In the genomic region with DNA sequence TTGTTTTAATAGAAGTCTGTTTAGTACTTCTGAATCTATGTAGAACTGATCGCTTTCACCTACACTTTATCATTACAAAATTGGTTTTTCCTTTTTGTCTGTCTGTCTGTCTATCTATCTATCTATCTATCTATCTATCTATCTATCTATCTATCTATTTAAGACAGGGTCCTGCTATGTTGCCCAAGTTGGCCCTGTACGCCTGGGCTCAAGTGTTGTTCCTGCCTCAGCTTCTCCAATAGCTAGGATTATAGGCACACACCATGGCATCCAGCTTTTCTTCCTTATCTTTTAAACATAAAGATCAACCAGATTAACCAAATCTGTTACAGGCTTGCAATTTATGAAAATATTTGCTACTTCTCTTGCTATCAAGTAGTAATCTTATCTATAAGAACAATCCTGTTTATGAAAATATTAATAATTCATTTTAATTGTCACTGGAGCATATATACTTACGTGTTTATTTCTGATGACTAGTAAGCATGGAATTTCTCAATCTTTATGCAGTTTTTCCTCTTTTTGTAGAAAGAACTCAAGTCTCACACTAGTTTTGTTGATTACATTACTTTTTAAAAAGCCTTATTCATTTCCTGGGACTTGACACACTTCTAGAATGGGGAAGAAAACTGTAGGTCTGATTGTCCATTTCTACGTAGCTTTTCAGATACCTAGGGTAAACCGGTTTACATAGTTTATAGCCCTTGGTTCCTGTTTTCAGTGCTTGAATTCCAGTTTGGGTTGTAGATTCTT, we compare ENCODE assay signal across 17 cellular contexts. TPM values are rescaled to one million over a fixed set of nuclear protein-coding genes. Genes with fewer than 3 reads are reported as not detected.
DNase-seq lines count a peak whose midpoint lies in the region; ATAC-seq, FAIRE-seq and TF ChIP-seq lines count a peak whose summit lies in the region.
"Had no signal": no experiment of that assay in that cellular context is flagged by ENCODE, and none has a peak within 500 bp of the region (broad histone marks: within the 10 kb centered on the region; RNA-seq: fewer than 3 reads in every experiment).

No MANE protein-coding gene starts in this region.

- H3K27me3 ChIP-seq in astrocyte (ENCODE audit: insufficient read depth, low read length) (no peaks in the 10 kb centered on the region), right atrium auricular region (no peaks in the 10 kb centered on the region), subcutaneous abdominal adipose tissue (ENCODE audit: control insufficient read depth in 5 of 5, insufficient read depth in 4 of 5, low read length in 5 of 5) (no peaks in the 10 kb centered on the region)

- H3K9ac ChIP-seq in astrocyte (ENCODE audit: low read length) (no peak overlapping the region), subcutaneous abdominal adipose tissue (ENCODE audit: low read length in 5 of 5) (no peak overlapping the region)
- H3K9ac ChIP-seq: KMS-11 had no signal

- H3K4me3 Mint-ChIP-seq in astrocyte (ENCODE audit: unreplicated experiment), result no peak overlapping the region
- H3K4me3 Mint-ChIP-seq: immature natural killer cell, WTC11 had no signal

- FAIRE-seq in astrocyte (lab: Jason Lieb, UNC), result no peak
- FAIRE-seq: colon had no signal

- H3K79me2 ChIP-seq in astrocyte (ENCODE audit: insufficient read depth, low read length), result peaks cover 76% of the 10 kb centered on the region

- H3K4me3 ChIP-seq in NB4 (ENCODE audit: low read depth, low read length) (no peak overlapping the region), astrocyte (ENCODE audit: insufficient read depth, low read depth, low read length) (no peak overlapping the region), right atrium auricular region (no peak overlapping the region), subcutaneous abdominal adipose tissue (ENCODE audit: low read depth in 1 of 5, low read length in 5 of 5) (no peak overlapping the region)
- H3K4me3 ChIP-seq: thoracic aorta had no signal

- TF ChIP-seq CTCF in NB4 (IDR thresholded peaks at IDR 0.05; ENCODE audit: low read depth, low read length) (no peak), astrocyte (IDR thresholded peaks at IDR 0.05; ENCODE audit: insufficient read depth, low read depth, low read length) (no peak), right atrium auricular region (IDR thresholded peaks at IDR 0.05) (no peak)

- ATAC-seq in HG03565 (IDR thresholded peaks at IDR 0.05; ENCODE audit: unreplicated experiment), result no peak
- ATAC-seq in HG02938 (IDR thresholded peaks at IDR 0.05; ENCODE audit: unreplicated experiment), result no peak
- ATAC-seq: activated naive CD4-positive, alpha-beta T cell treated with anti-CD3 and anti-CD28 coated beads, Interleukin-2, amount 50 U/mL, for 72 hours; WTC11 had no signal

- H3K27ac Mint-ChIP-seq in astrocyte (ENCODE audit: unreplicated experiment), result no peak overlapping the region
- H3K27ac Mint-ChIP-seq: activated naive CD4-positive, alpha-beta T cell treated with anti-CD3 and anti-CD28 coated beads, Interleukin-2, amount 50 U/mL, for 72 hours; immature natural killer cell; WTC11 had no signal

- H3K9me3 Mint-ChIP-seq in astrocyte (ENCODE audit: unreplicated experiment), result no peaks in the 10 kb centered on the region
- H3K9me3 Mint-ChIP-seq: activated naive CD4-positive, alpha-beta T cell treated with anti-CD3 and anti-CD28 coated beads, Interleukin-2, amount 50 U/mL, for 72 hours; immature natural killer cell; WTC11 had no signal

- peak overlapping the region; percentile 43 for H3K27ac ChIP-seq in astrocyte (ENCODE audit: low read depth, low read length)
- peak overlapping the region; percentile 58 to 65 for H3K27ac ChIP-seq in right atrium auricular region
- H3K27ac ChIP-seq in subcutaneous abdominal adipose tissue (ENCODE audit: low read depth, low read length), result peak overlapping the region; percentile 22
- H3K27ac ChIP-seq: KMS-11 had no signal

- DNase-seq in NB4 (ENCODE audit: low read depth), result peak; percentile 43
- DNase-seq in astrocyte (ENCODE audit: low read depth), result no peak
- DNase-seq in right atrium auricular region (ENCODE audit: low spot score), result no peak
- no peak for DNase-seq in kidney glomerular epithelial cell (lab: John Stamatoyannopoulos, UW)
- DNase-seq: activated CD8-positive, alpha-beta memory T cell treated with anti-CD3 and anti-CD28 coated beads, Interleukin-2, amount 50 U/mL, for 4 hours; foreskin melanocyte; immature natural killer cell; NCI-H146; NCI-H524 treated with DMSO at 0.1 percent for 48 hours had no signal

- peaks cover 29% of the 10 kb centered on the region for H3K4me1 Mint-ChIP-seq in astrocyte (ENCODE audit: low read depth, unreplicated experiment)

- H3K4me1 ChIP-seq in astrocyte (ENCODE audit: insufficient read depth, low read length), result peaks cover 5% of the 10 kb centered on the region
- H3K4me1 ChIP-seq in right atrium auricular region, result peaks cover 0 to 45% of the 10 kb centered on the region in 2 donors
- peaks cover 2 to 32% (median 18%) of the 10 kb centered on the region in 5 donors for H3K4me1 ChIP-seq in subcutaneous abdominal adipose tissue (ENCODE audit: control insufficient read depth in 5 of 5, insufficient read depth in 5 of 5, low read length in 5 of 5)

- H3K4me2 ChIP-seq in astrocyte (ENCODE audit: low read length), result peak overlapping the region; percentile 26
- H3K4me2 ChIP-seq: KMS-11 had no signal

- no peaks in the 10 kb centered on the region for H3K27me3 Mint-ChIP-seq in astrocyte (ENCODE audit: low read depth, unreplicated experiment)

- H3K9me3 ChIP-seq in astrocyte (ENCODE audit: insufficient read depth, low read depth, low read length) (no peaks in the 10 kb centered on the region), right atrium auricular region (no peaks in the 10 kb centered on the region), subcutaneous abdominal adipose tissue (ENCODE audit: control insufficient read depth in 5 of 5, low read length in 5 of 5) (no peaks in the 10 kb centered on the region)
- H3K9me3 ChIP-seq: thoracic aorta had no signal

- peaks cover 62% of the 10 kb centered on the region for H4K20me1 ChIP-seq in astrocyte (ENCODE audit: insufficient read depth, low read length)

- peaks cover 5% of the 10 kb centered on the region for H3K36me3 Mint-ChIP-seq in astrocyte (ENCODE audit: low read depth, unreplicated experiment)
- H3K36me3 Mint-ChIP-seq: activated naive CD4-positive, alpha-beta T cell treated with anti-CD3 and anti-CD28 coated beads, Interleukin-2, amount 50 U/mL, for 72 hours; WTC11 had no signal

- no peak overlapping the region for H2AFZ ChIP-seq in astrocyte (ENCODE audit: low read depth, low read length)

- no peak for TF ChIP-seq POLR2A in NB4 (IDR thresholded peaks at IDR 0.05; ENCODE audit: extremely low read depth, insufficient read length)

- H3K36me3 ChIP-seq in astrocyte (ENCODE audit: insufficient read depth, low read length), result no peaks in the 10 kb centered on the region
- no peaks in the 10 kb centered on the region for H3K36me3 ChIP-seq in right atrium auricular region
- no peaks in the 10 kb centered on the region for H3K36me3 ChIP-seq in subcutaneous abdominal adipose tissue (ENCODE audit: control insufficient read depth in 5 of 5, insufficient read depth in 5 of 5, low read length in 5 of 5)
- H3K36me3 ChIP-seq: thoracic aorta had no signal

RNA-seq across cellular contexts. Expression of a gene that starts 24.6 kb away (rescaled TPM):
- total RNA-seq in astrocyte (25.0 and 27.6 TPM in 2 replicates), right atrium auricular region (10 to 100 TPM; 47.5 to 69.4 TPM)
